ENCODE assay signal across 3 cellular contexts in genomic region chr1:67701876-67702275, GRCh38.
TF ChIP-seq lines count a peak whose summit lies in the region.

No MANE protein-coding gene starts in this region.

TF ChIP-seq in HCT116, 20 proteins besides CTCF, POLR2A, EP300 and RAD21:
- TF ChIP-seq ELF1 (IDR thresholded peaks at IDR 0.05; ENCODE audit: borderline replicate concordance, low read depth) = no peak
- no peak for TF ChIP-seq CEBPB (IDR thresholded peaks at IDR 0.05; ENCODE audit: low read depth)
- TF ChIP-seq ZNF274 (IDR thresholded peaks at IDR 0.05; ENCODE audit: low read depth, low read length) = no peak
- TF ChIP-seq, protein P1, sequence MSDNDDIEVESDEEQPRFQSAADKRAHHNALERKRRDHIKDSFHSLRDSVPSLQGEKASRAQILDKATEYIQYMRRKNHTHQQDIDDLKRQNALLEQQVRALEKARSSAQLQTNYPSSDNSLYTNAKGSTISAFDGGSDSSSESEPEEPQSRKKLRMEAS (IDR thresholded peaks at IDR 0.05) = no peak
- TF ChIP-seq EGR1 (IDR thresholded peaks at IDR 0.05; ENCODE audit: low read depth) = no peak
- TF ChIP-seq POLR2AphosphoS5 (IDR thresholded peaks at IDR 0.05; ENCODE audit: low read depth, low read length) = no peak
- no peak for TF ChIP-seq TCF7L2 (IDR thresholded peaks at IDR 0.05; ENCODE audit: borderline replicate concordance, extremely low read depth, insufficient read depth, insufficient read length)
- TF ChIP-seq ZFX (IDR thresholded peaks at IDR 0.05) = no peak
- TF ChIP-seq, protein P2, sequence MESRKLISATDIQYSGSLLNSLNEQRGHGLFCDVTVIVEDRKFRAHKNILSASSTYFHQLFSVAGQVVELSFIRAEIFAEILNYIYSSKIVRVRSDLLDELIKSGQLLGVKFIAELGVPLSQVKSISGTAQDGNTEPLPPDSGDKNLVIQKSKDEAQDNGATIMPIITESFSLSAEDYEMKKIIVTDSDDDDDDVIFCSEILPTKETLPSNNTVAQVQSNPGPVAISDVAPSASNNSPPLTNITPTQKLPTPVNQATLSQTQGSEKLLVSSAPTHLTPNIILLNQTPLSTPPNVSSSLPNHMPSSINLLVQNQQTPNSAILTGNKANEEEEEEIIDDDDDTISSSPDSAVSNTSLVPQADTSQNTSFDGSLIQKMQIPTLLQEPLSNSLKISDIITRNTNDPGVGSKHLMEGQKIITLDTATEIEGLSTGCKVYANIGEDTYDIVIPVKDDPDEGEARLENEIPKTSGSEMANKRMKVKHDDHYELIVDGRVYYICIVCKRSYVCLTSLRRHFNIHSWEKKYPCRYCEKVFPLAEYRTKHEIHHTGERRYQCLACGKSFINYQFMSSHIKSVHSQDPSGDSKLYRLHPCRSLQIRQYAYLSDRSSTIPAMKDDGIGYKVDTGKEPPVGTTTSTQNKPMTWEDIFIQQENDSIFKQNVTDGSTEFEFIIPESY (IDR thresholded peaks at IDR 0.05; ENCODE audit: extremely low read depth, insufficient replicate concordance, low read length) = no peak
- TF ChIP-seq SRF (IDR thresholded peaks at IDR 0.05; ENCODE audit: low read depth) = no peak
- TF ChIP-seq EZH2 (IDR thresholded peaks at IDR 0.05) = no peak
- no peak for TF ChIP-seq SIN3A (IDR thresholded peaks at IDR 0.05; ENCODE audit: low read depth)
- no peak for TF ChIP-seq JUND (IDR thresholded peaks at IDR 0.05)
- TF ChIP-seq CBX3 (IDR thresholded peaks at IDR 0.05; ENCODE audit: low read depth) = no peak
- no peak for TF ChIP-seq YY1 (IDR thresholded peaks at IDR 0.05; ENCODE audit: extremely low read depth, insufficient replicate concordance, low read depth, low read length)
- no peak for TF ChIP-seq EZH2phosphoT487 (IDR thresholded peaks at IDR 0.05; ENCODE audit: borderline replicate concordance)
- TF ChIP-seq FOSL1 (IDR thresholded peaks at IDR 0.05; ENCODE audit: low read depth) = no peak
- TF ChIP-seq SP1 (IDR thresholded peaks at IDR 0.05; ENCODE audit: low read depth) = no peak

TF ChIP-seq in IMR-90, 13 proteins besides CTCF, POLR2A, EP300 and RAD21:
- TF ChIP-seq NFE2L2 (IDR thresholded peaks at IDR 0.05; ENCODE audit: low read depth, low read length) = no peak
- TF ChIP-seq CEBPB (IDR thresholded peaks at IDR 0.05; ENCODE audit: low read depth, low read length) = no peak
- TF ChIP-seq RFX5 (IDR thresholded peaks at IDR 0.05; ENCODE audit: low read depth, low read length) = no peak
- TF ChIP-seq, protein P3, sequence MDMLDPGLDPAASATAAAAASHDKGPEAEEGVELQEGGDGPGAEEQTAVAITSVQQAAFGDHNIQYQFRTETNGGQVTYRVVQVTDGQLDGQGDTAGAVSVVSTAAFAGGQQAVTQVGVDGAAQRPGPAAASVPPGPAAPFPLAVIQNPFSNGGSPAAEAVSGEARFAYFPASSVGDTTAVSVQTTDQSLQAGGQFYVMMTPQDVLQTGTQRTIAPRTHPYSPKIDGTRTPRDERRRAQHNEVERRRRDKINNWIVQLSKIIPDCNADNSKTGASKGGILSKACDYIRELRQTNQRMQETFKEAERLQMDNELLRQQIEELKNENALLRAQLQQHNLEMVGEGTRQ (IDR thresholded peaks at IDR 0.05; ENCODE audit: low read depth, low read length) = no peak
- no peak for TF ChIP-seq SMC3 (IDR thresholded peaks at IDR 0.05; ENCODE audit: low read depth, low read length)
- no peak for TF ChIP-seq FOS (IDR thresholded peaks at IDR 0.05; ENCODE audit: low read depth, low read length)
- no peak for TF ChIP-seq MAZ (IDR thresholded peaks at IDR 0.05; ENCODE audit: borderline replicate concordance, low read depth, low read length)
- TF ChIP-seq CHD1 (IDR thresholded peaks at IDR 0.05; ENCODE audit: low read depth, low read length) = no peak
- no peak for TF ChIP-seq MAFK (IDR thresholded peaks at IDR 0.05; ENCODE audit: low read depth, low read length)
- TF ChIP-seq BHLHE40 (IDR thresholded peaks at IDR 0.05; ENCODE audit: low read depth, low read length) = no peak
- TF ChIP-seq, protein P4, sequence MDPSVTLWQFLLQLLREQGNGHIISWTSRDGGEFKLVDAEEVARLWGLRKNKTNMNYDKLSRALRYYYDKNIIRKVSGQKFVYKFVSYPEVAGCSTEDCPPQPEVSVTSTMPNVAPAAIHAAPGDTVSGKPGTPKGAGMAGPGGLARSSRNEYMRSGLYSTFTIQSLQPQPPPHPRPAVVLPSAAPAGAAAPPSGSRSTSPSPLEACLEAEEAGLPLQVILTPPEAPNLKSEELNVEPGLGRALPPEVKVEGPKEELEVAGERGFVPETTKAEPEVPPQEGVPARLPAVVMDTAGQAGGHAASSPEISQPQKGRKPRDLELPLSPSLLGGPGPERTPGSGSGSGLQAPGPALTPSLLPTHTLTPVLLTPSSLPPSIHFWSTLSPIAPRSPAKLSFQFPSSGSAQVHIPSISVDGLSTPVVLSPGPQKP (IDR thresholded peaks at IDR 0.05; ENCODE audit: borderline replicate concordance, low read depth, low read length) = no peak

TF ChIP-seq in K562, 482 proteins besides CTCF, POLR2A, EP300 and RAD21:
- TF ChIP-seq NFE2 (IDR thresholded peaks at IDR 0.05; ENCODE audit: low read depth) = no peak
- TF ChIP-seq, protein P5, sequence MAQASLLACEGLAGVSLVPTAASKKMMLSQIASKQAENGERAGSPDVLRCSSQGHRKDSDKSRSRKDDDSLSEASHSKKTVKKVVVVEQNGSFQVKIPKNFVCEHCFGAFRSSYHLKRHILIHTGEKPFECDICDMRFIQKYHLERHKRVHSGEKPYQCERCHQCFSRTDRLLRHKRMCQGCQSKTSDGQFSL (CRISPR knock-in tag; IDR thresholded peaks at IDR 0.05) = no peak
- TF ChIP-seq, protein P5 (tag; IDR thresholded peaks at IDR 0.05) = no peak
- peak; percentile 58 for TF ChIP-seq RBM25 (IDR thresholded peaks at IDR 0.05; ENCODE audit: low read depth, low read length, severe bottlenecking)
- TF ChIP-seq FOXK2 (conservative IDR thresholded peaks at IDR 0.05 in 1 of 2, IDR thresholded peaks at IDR 0.05 in 1 of 2; ENCODE audit: low read depth in 2 of 2) = no peak
- no peak for TF ChIP-seq SUPT5H (IDR thresholded peaks at IDR 0.05)
- TF ChIP-seq ZNF24 (IDR thresholded peaks at IDR 0.05) = no peak
- no peak for TF ChIP-seq GABPB1 (CRISPR knock-in tag; IDR thresholded peaks at IDR 0.05)
- no peak for TF ChIP-seq KDM4B (IDR thresholded peaks at IDR 0.05; ENCODE audit: borderline replicate concordance in 2 of 2, low read depth in 1 of 2)
- no peak for TF ChIP-seq NR1H2 (CRISPR knock-in tag; IDR thresholded peaks at IDR 0.05)
- TF ChIP-seq RBM22 (IDR thresholded peaks at IDR 0.05; ENCODE audit: low read depth, low read length, poor library complexity, severe bottlenecking) = no peak
- no peak for TF ChIP-seq ZNF253 (CRISPR knock-in tag; conservative IDR thresholded peaks at IDR 0.05)
- no peak for TF ChIP-seq TEAD1 (CRISPR knock-in tag; IDR thresholded peaks at IDR 0.05)
- no peak for TF ChIP-seq ZNF23 (CRISPR knock-in tag; IDR thresholded peaks at IDR 0.05)
- peak; percentile 31 for TF ChIP-seq ZFP36 (IDR thresholded peaks at IDR 0.05; ENCODE audit: low read depth, low read length, partially characterized antibody)
- no peak for TF ChIP-seq MCM7 (IDR thresholded peaks at IDR 0.05)
- no peak for TF ChIP-seq U2AF2 (optimal IDR thresholded peaks at IDR 0.05; ENCODE audit: low read depth, low read length)
